In the genomic region with DNA sequence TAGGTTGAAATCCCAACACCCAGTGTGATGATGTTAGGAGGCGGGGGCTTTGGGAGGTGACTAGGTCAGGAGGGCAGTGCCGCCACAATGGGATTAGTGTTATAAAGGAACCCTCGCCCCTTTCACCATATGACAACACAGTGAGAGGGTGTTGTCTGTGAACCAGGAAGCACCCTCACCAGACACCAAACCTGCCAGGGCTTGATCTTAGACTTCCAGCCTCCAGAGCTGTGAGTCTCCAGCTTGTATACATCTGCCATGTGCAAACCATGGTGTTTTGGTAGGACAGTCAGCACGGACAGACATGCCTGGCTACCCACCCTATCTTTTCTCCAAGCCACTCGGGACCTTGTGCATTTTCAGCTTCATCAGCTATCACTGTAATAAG, we compare ENCODE assay signal across 21 cellular contexts. TPM values are rescaled to one million over a fixed set of nuclear protein-coding genes. Genes with fewer than 3 reads are reported as not detected.
DNase-seq lines count a peak whose midpoint lies in the region; ATAC-seq and TF ChIP-seq lines count a peak whose summit lies in the region.
"Had no signal": no experiment of that assay in that cellular context is flagged by ENCODE, and none has a peak within 500 bp of the region (broad histone marks: within the 10 kb centered on the region; RNA-seq: fewer than 3 reads in every experiment).

No MANE protein-coding gene starts in this region.

- H3K4me3 Mint-ChIP-seq in stimulated activated naive CD8-positive, alpha-beta T cell treated with anti-CD3 and anti-CD28 coated beads, Interleukin-15, amount 100 ng/mL, for 72 hours: no peak overlapping the region
- H3K4me3 Mint-ChIP-seq in Caco-2 (ENCODE audit: unreplicated experiment): no peak overlapping the region
- H3K4me3 Mint-ChIP-seq: WTC11 had no signal

- CTCF ChIA-PET in Caco-2 (lab: Charles Lee): no interaction called here

- H3K4me1 ChIP-seq in foreskin keratinocyte: no peaks in the 10 kb centered on the region
- H3K4me1 ChIP-seq in Caco-2: peaks cover 15% of the 10 kb centered on the region
- peaks cover 13% of the 10 kb centered on the region for H3K4me1 ChIP-seq in ovary (ENCODE audit: insufficient read depth)

- POLR2A ChIA-PET in Caco-2 (lab: Charles Lee): no interaction called here

- no peaks in the 10 kb centered on the region for H3K9me3 Mint-ChIP-seq in stimulated activated naive CD8-positive, alpha-beta T cell treated with anti-CD3 and anti-CD28 coated beads, Interleukin-15, amount 100 ng/mL, for 72 hours
- H3K9me3 Mint-ChIP-seq in activated naive CD4-positive, alpha-beta T cell treated with anti-CD3 and anti-CD28 coated beads, Interleukin-2, amount 50 U/mL, for 72 hours: no peaks in the 10 kb centered on the region
- no peaks in the 10 kb centered on the region for H3K9me3 Mint-ChIP-seq in Caco-2 (ENCODE audit: unreplicated experiment)
- H3K9me3 Mint-ChIP-seq: brain, WTC11 had no signal

- ATAC-seq in stimulated activated naive CD8-positive, alpha-beta T cell treated with anti-CD3 and anti-CD28 coated beads, Interleukin-15, amount 100 ng/mL, for 72 hours: no peak
- no peak for ATAC-seq in stimulated activated naive CD8-positive, alpha-beta T cell treated with anti-CD3 and anti-CD28 coated beads, Interleukin-15, Interleukin-2, amounts not matched to agents 100 U/mL and 50 U/mL, for 24 hours
- no peak for ATAC-seq in activated naive CD4-positive, alpha-beta T cell treated with anti-CD3 and anti-CD28 coated beads, Interleukin-2, amount 50 U/mL, for 72 hours
- ATAC-seq in foreskin keratinocyte (peak; percentile 18), HG02610 (IDR thresholded peaks at IDR 0.05; ENCODE audit: unreplicated experiment) (no peak)
- ATAC-seq: lower lobe of right lung, WTC11 had no signal

- H3K36me3 Mint-ChIP-seq in activated naive CD4-positive, alpha-beta T cell treated with anti-CD3 and anti-CD28 coated beads, Interleukin-2, amount 50 U/mL, for 72 hours: peaks cover 10 to 35% of the 10 kb centered on the region in 2 donors
- H3K36me3 Mint-ChIP-seq in Caco-2 (ENCODE audit: insufficient read depth, unreplicated experiment): peaks cover 73% of the 10 kb centered on the region

- peak overlapping the region; percentile 49 to 58 for H3K27ac Mint-ChIP-seq in stimulated activated naive CD8-positive, alpha-beta T cell treated with anti-CD3 and anti-CD28 coated beads, Interleukin-15, amount 100 ng/mL, for 72 hours
- H3K27ac Mint-ChIP-seq in activated naive CD4-positive, alpha-beta T cell treated with anti-CD3 and anti-CD28 coated beads, Interleukin-2, amount 50 U/mL, for 72 hours: peak overlapping the region; percentile 49 to 63
- H3K27ac Mint-ChIP-seq in Caco-2 (ENCODE audit: unreplicated experiment): no peak overlapping the region
- H3K27ac Mint-ChIP-seq: WTC11 had no signal

- 90 to 96% (median 95%) methylated on average over 5 of the region's 5 CpGs for WGBS in ovary, 3 donors

- H3K36me3 ChIP-seq in Caco-2 (ENCODE audit: control insufficient read depth, insufficient read depth, low read length) (peaks cover 6% of the 10 kb centered on the region), ovary (no peaks in the 10 kb centered on the region)

- H3K27ac ChIP-seq in foreskin keratinocyte (no peak overlapping the region), ovary (no peak overlapping the region)
- H3K27ac ChIP-seq: esophagus muscularis mucosa, lower lobe of right lung had no signal

- no peak for DNase-seq in stimulated activated naive CD8-positive, alpha-beta T cell treated with anti-CD3 and anti-CD28 coated beads, Interleukin-15, amount 100 ng/mL, for 72 hours
- no peak for DNase-seq in stimulated activated naive CD8-positive, alpha-beta T cell treated with anti-CD3 and anti-CD28 coated beads, Interleukin-15, Interleukin-2, amounts not matched to agents 100 U/mL and 50 U/mL, for 24 hours
- no peak for DNase-seq in activated naive CD4-positive, alpha-beta T cell treated with anti-CD3 and anti-CD28 coated beads, Interleukin-2, amount 50 U/mL, for 72 hours (ENCODE audit: low spot score in 2 of 2)
- peak in 1 of 2 donors; percentile 64 for DNase-seq in foreskin keratinocyte
- no peak for DNase-seq in Caco-2
- no peak for DNase-seq in G401 (ENCODE audit: low spot score)
- DNase-seq in ovary: no peak
- DNase-seq: dermis blood vessel endothelial cell; GF-D8; lower lobe of right lung; NCI-H2171; NCI-H69; Right ventricle myocardium superior; stimulated activated CD4-positive, alpha-beta T cell treated with anti-CD3 and anti-CD28 coated beads, Interleukin-2, amount 100 ng/mL, for 48 hours; T-helper 1 cell had no signal

- H3K4me1 Mint-ChIP-seq in stimulated activated naive CD8-positive, alpha-beta T cell treated with anti-CD3 and anti-CD28 coated beads, Interleukin-15, amount 100 ng/mL, for 72 hours: peaks cover 62% of the 10 kb centered on the region
- H3K4me1 Mint-ChIP-seq in Caco-2 (ENCODE audit: low read depth, unreplicated experiment): peaks cover 12% of the 10 kb centered on the region

- TF ChIP-seq POLR2A in ovary (IDR thresholded peaks at IDR 0.05): no peak

- no peak for TF ChIP-seq CTCF in foreskin keratinocyte (conservative IDR thresholded peaks at IDR 0.05)
- no peak for TF ChIP-seq CTCF in Caco-2 (IDR thresholded peaks at IDR 0.05; ENCODE audit: insufficient read depth in 1 of 2, low read depth in 1 of 2, low read length in 1 of 2, severe bottlenecking in 1 of 2, unreplicated experiment in 1 of 2)
- TF ChIP-seq CTCF in ovary (IDR thresholded peaks at IDR 0.05): no peak

- TF ChIP-seq EP300 in ovary (IDR thresholded peaks at IDR 0.05): no peak

- no TSS peak for BruUV-seq in Caco-2 (replicated peaks; lab: Mats Ljungman, UMichigan)

- H3K27me3 ChIP-seq in foreskin keratinocyte (no peaks in the 10 kb centered on the region), Caco-2 (replicated peaks; ENCODE audit: control insufficient read depth, insufficient read depth, low read length) (no peaks in the 10 kb centered on the region), ovary (no peaks in the 10 kb centered on the region)
- H3K27me3 ChIP-seq: esophagus muscularis mucosa had no signal

- H3K9me3 ChIP-seq in Caco-2 (no peaks in the 10 kb centered on the region), ovary (no peaks in the 10 kb centered on the region)
- H3K9me3 ChIP-seq: esophagus muscularis mucosa, lower lobe of right lung had no signal

- in situ Hi-C loops in G401 (cut with HindIII; ENCODE audit: low sequenced_read_pairs): no loop called here

- H3K27me3 Mint-ChIP-seq in stimulated activated naive CD8-positive, alpha-beta T cell treated with anti-CD3 and anti-CD28 coated beads, Interleukin-15, amount 100 ng/mL, for 72 hours: no peaks in the 10 kb centered on the region
- H3K27me3 Mint-ChIP-seq in Caco-2 (ENCODE audit: insufficient read depth, unreplicated experiment): no peaks in the 10 kb centered on the region

- intact Hi-C loops in Caco-2 (cut with micrococcal nuclease; ENCODE audit: unreplicated experiment) (no loop called here), ovary (cut with DNase I) (loop anchor here in 1 of 4 donors (10.0 kb wide), 1 partner anchor 238 kb away; a partner anchor contains a TSS)

- H3K4me3 ChIP-seq in Caco-2 (ENCODE audit: low read depth, low read length) (no peak overlapping the region), ovary (no peak overlapping the region)
- H3K4me3 ChIP-seq: esophagus muscularis mucosa, lower lobe of right lung had no signal

RNA-seq across cellular contexts. Expression of a gene that starts 4.0 kb away (rescaled TPM):
- 10 to 100 TPM; 43.3 to 43.6 TPM for total RNA-seq in activated naive CD4-positive, alpha-beta T cell treated with anti-CD3 and anti-CD28 coated beads, Interleukin-2, amount 50 U/mL, for 72 hours
- total RNA-seq in foreskin keratinocyte (27.0 and 28.4 TPM in 2 replicates), Caco-2 (2022) (48.3 and 51.7 TPM in 2 replicates), ovary (10 to 100 TPM; 15.2 to 24.1 (median 20.0) TPM)
- polyA plus RNA-seq in foreskin keratinocyte (20.9 and 25.4 TPM in 2 replicates), ovary (10 to 100 TPM in 1 of 2 donors, 1 to 10 TPM in 1; 2.4 to 10.3 TPM)
- 40.4 and 43.6 TPM in 2 replicates for total RNA-seq in G401 (2014; rRNA removed; shearing (Covaris generic))

RNA-seq across cellular contexts. Expression of a gene that starts 14.0 kb away (rescaled TPM):
- 1 to 10 TPM in 1 of 2 donors, under 1 TPM in 1; 0.91 to 2.4 TPM for total RNA-seq in activated naive CD4-positive, alpha-beta T cell treated with anti-CD3 and anti-CD28 coated beads, Interleukin-2, amount 50 U/mL, for 72 hours
- total RNA-seq in foreskin keratinocyte: 0.68 and 0.81 TPM in 2 replicates
- 0.62 and 0.65 TPM in 2 replicates for polyA plus RNA-seq in foreskin keratinocyte
- total RNA-seq in Caco-2 (2022): 4.0 and 4.5 TPM in 2 replicates
- total RNA-seq in G401 (2014; rRNA removed; shearing (Covaris generic)): not detected in 2 replicates
- total RNA-seq in ovary: 1 to 10 TPM; 1.7 to 10.0 (median 3.1) TPM
- polyA plus RNA-seq in ovary: 1 to 10 TPM in 1 of 2 donors, under 1 TPM in 1; 0.72 to 1.4 TPM
- total RNA-seq: dermis blood vessel endothelial cell, esophagus muscularis mucosa, myocyte, subcutaneous adipose tissue had no signal
